11 cellular contexts compared by ENCODE assay signal in the genomic region with DNA sequence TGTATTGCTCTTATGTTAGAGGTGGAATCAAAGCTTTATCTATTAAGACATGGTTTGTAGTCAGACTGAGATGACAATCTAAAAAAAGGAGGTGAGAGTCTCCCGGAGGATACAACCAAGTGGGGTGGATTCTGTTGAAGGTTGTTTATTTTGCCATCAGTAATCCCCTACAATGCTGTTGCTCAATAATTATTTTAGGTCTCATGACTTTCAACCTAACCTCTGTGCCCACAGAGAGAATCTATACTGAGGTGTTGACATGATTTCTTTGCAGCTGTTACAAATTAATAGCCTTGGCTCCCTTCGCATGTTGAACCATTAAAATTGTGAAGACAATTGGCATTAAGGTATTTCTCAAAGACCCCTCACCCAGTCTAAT. TPM values are rescaled to one million over a fixed set of nuclear protein-coding genes. Genes with fewer than 3 reads are reported as not detected.
DNase-seq lines count a peak whose midpoint lies in the region; ATAC-seq and TF ChIP-seq lines count a peak whose summit lies in the region.
"Had no signal": no experiment of that assay in that cellular context is flagged by ENCODE, and none has a peak within 500 bp of the region (broad histone marks: within the 10 kb centered on the region; RNA-seq: fewer than 3 reads in every experiment).

No MANE protein-coding gene starts in this region.

- H3K27ac ChIP-seq in CD8-positive, alpha-beta memory T cell (ENCODE audit: low read depth, low read length): peak overlapping the region; percentile 67
- H3K27ac ChIP-seq in dorsolateral prefrontal cortex (no peak overlapping the region), esophagus muscularis mucosa (replicated peaks in 1 of 4) (no peak overlapping the region)
- H3K27ac ChIP-seq: neutrophil had no signal

- TF ChIP-seq CTCF in dorsolateral prefrontal cortex (IDR thresholded peaks at IDR 0.05 in 54 of 56, conservative IDR thresholded peaks at IDR 0.05 in 2 of 56; ENCODE audit: low read depth in 1 of 56, partially characterized antibody in 56 of 56): no peak
- TF ChIP-seq CTCF in esophagus muscularis mucosa (IDR thresholded peaks at IDR 0.05): no peak

- peaks cover 50 to 63% (median 60%) of the 10 kb centered on the region in 3 donors for H3K4me1 Mint-ChIP-seq in CD8-positive, alpha-beta memory T cell
- peaks cover 42 to 51% of the 10 kb centered on the region in 2 donors for H3K4me1 Mint-ChIP-seq in effector memory CD8-positive, alpha-beta T cell (ENCODE audit: low read depth in 2 of 2)

- ATAC-seq in GM19455 (IDR thresholded peaks at IDR 0.05; ENCODE audit: unreplicated experiment): peak; percentile 21
- peak; percentile 9 for ATAC-seq in HG03469 (IDR thresholded peaks at IDR 0.05; ENCODE audit: unreplicated experiment)
- ATAC-seq in effector memory CD8-positive, alpha-beta T cell (replicated peaks): peak; percentile 40

- 85% methylated on average over 2 of the region's 2 CpGs for WGBS in esophagus muscularis mucosa

- intact Hi-C loops in dorsolateral prefrontal cortex (cut with DNase I): loop anchor here in 1 of 2 donors (5.0 kb wide), 1 partner anchor 68 kb away; no protein-coding TSS in a partner anchor
- intact Hi-C loops in esophagus muscularis mucosa (cut with DNase I): no loop called here

- no peak for DNase-seq in CD8-positive, alpha-beta memory T cell
- no peak for DNase-seq in effector memory CD8-positive, alpha-beta T cell
- DNase-seq in dorsolateral prefrontal cortex: no peak
- DNase-seq in pons (ENCODE audit: low spot score): no peak
- DNase-seq in esophagus muscularis mucosa (ENCODE audit: extremely low spot score): no peak
- DNase-seq in amygdala (lab: John Stamatoyannopoulos, UW): no peak
- DNase-seq: NCI-H1417 treated with DMSO at 0.1 percent for 48 hours had no signal

- H3K9me3 ChIP-seq in CD8-positive, alpha-beta memory T cell (ENCODE audit: low read length): no peaks in the 10 kb centered on the region
- H3K9me3 ChIP-seq in esophagus muscularis mucosa: no peaks in the 10 kb centered on the region
- H3K9me3 ChIP-seq: HAP-1, neutrophil had no signal

- H3K27me3 ChIP-seq in CD8-positive, alpha-beta memory T cell (ENCODE audit: insufficient read depth, low read length, poor library complexity, severe bottlenecking): no peaks in the 10 kb centered on the region
- H3K27me3 ChIP-seq in dorsolateral prefrontal cortex (no peaks in the 10 kb centered on the region), esophagus muscularis mucosa (no peaks in the 10 kb centered on the region)
- H3K27me3 ChIP-seq: neutrophil had no signal

- H3K27ac Mint-ChIP-seq in CD8-positive, alpha-beta memory T cell: peak overlapping the region; percentile 77 to 98 (median 94)
- peak overlapping the region; percentile 88 to 96 for H3K27ac Mint-ChIP-seq in effector memory CD8-positive, alpha-beta T cell

- peaks cover 0 to 2% of the 10 kb centered on the region in 2 donors for H3K27me3 Mint-ChIP-seq in CD8-positive, alpha-beta memory T cell
- no peaks in the 10 kb centered on the region for H3K27me3 Mint-ChIP-seq in effector memory CD8-positive, alpha-beta T cell

- TF ChIP-seq EP300 in esophagus muscularis mucosa (IDR thresholded peaks at IDR 0.05): no peak

- H3K9me3 Mint-ChIP-seq in CD8-positive, alpha-beta memory T cell: no peaks in the 10 kb centered on the region
- H3K9me3 Mint-ChIP-seq in effector memory CD8-positive, alpha-beta T cell: no peaks in the 10 kb centered on the region

- CTCF ChIA-PET in CD8-positive, alpha-beta memory T cell (lab: Charles Lee): interaction anchor here (1.2 kb wide), 2 partner anchors 17 to 29 kb away, joined by 3 to 4 read pairs; no protein-coding TSS in a partner anchor

- H3K4me1 ChIP-seq in CD8-positive, alpha-beta memory T cell (ENCODE audit: insufficient read depth, low read length): peaks cover 59% of the 10 kb centered on the region
- H3K4me1 ChIP-seq in esophagus muscularis mucosa: peaks cover 0 to 9% (median 3%) of the 10 kb centered on the region in 4 donors

- no peaks in the 10 kb centered on the region for H3K36me3 ChIP-seq in CD8-positive, alpha-beta memory T cell (ENCODE audit: insufficient read depth, low read length)
- H3K36me3 ChIP-seq in esophagus muscularis mucosa: no peaks in the 10 kb centered on the region
- H3K36me3 ChIP-seq: HAP-1, neutrophil had no signal

- H3K4me3 Mint-ChIP-seq in CD8-positive, alpha-beta memory T cell: peak overlapping the region; percentile 40 to 78 (median 67)
- peak overlapping the region; percentile 64 to 71 for H3K4me3 Mint-ChIP-seq in effector memory CD8-positive, alpha-beta T cell

- no peak for TF ChIP-seq POLR2A in esophagus muscularis mucosa (IDR thresholded peaks at IDR 0.05; ENCODE audit: low read depth)

- no peaks in the 10 kb centered on the region for H3K36me3 Mint-ChIP-seq in CD8-positive, alpha-beta memory T cell
- peaks cover 27% of the 10 kb centered on the region for H3K36me3 Mint-ChIP-seq in effector memory CD8-positive, alpha-beta T cell (ENCODE audit: insufficient read depth)

- POLR2A ChIA-PET in CD8-positive, alpha-beta memory T cell (lab: Charles Lee): interaction anchor here (1.1 to 3.1 kb wide), 4 partner anchors 9 to 74 kb away, joined by 3 to 19 read pairs (median 5); no protein-coding TSS in a partner anchor

- H3K4me3 ChIP-seq in CD8-positive, alpha-beta memory T cell (ENCODE audit: low read length): no peak overlapping the region
- H3K4me3 ChIP-seq in dorsolateral prefrontal cortex (no peak overlapping the region), esophagus muscularis mucosa (no peak overlapping the region)
- H3K4me3 ChIP-seq: HAP-1 had no signal

RNA-seq across cellular contexts. Expression of a gene that starts 28.7 kb away (rescaled TPM):
- total RNA-seq in CD8-positive, alpha-beta memory T cell: 10 to 100 TPM; 15.2 to 16.8 TPM
- polyA plus RNA-seq in CD8-positive, alpha-beta memory T cell: 768 TPM
- total RNA-seq in dorsolateral prefrontal cortex: 100 to 1,000 TPM in 38 of 120 experiments, 10 to 100 TPM in 81, 1 to 10 TPM in 1; 7.4 to 738 (median 68.8) TPM
- total RNA-seq in esophagus muscularis mucosa: 100 to 1,000 TPM in 2 of 4 donors, 10 to 100 TPM in 2; 68.6 to 695 (median 143) TPM
